In genomic region chr6:141548969-141549368, GRCh38 we compare ENCODE assay signal across 20 cellular contexts.
A peak's percentile ranks its signal among the peaks of the same experiment; 100 is the strongest.
DNase-seq lines count a peak whose midpoint lies in the region; ATAC-seq, FAIRE-seq and TF ChIP-seq lines count a peak whose summit lies in the region.
"Had no signal": no experiment of that assay in that cellular context is flagged by ENCODE, and none has a peak within 500 bp of the region (broad histone marks: within the 10 kb centered on the region; RNA-seq: fewer than 3 reads in every experiment).

No MANE protein-coding gene starts in this region.

- no TSS peak for BruUV-seq in HCT116 (replicated peaks; lab: Mats Ljungman, UMichigan)
- BruUV-seq in HepG2 (replicated peaks; lab: Mats Ljungman, UMichigan) = no TSS peak

- H3K27me3 ChIP-seq in HCT116 (ENCODE audit: insufficient read depth, low read length) (no peaks in the 10 kb centered on the region), HepG2 (ENCODE audit: control insufficient read depth in 1 of 2, insufficient read depth in 2 of 2, low read length in 2 of 2) (no peaks in the 10 kb centered on the region; a peak in 1 of 5 replicates), upper lobe of right lung (no peaks in the 10 kb centered on the region)
- H3K27me3 ChIP-seq: BLaER1, heart left ventricle, tibial artery had no signal

- in situ Hi-C loops in HepG2 (cut with HindIII; ENCODE audit: extremely low pct_ligation_motif_present, low pct_unique_long_range_greater_than_20kb) = no loop called here

- 12% methylated on average over 2 of the region's 2 CpGs for WGBS in HepG2 (ENCODE audit: low lambda C conversion rate)

- no peak for FAIRE-seq in HepG2 (lab: Jason Lieb, UNC)
- FAIRE-seq: colon, GM18507 had no signal

- H3K79me2 ChIP-seq in HCT116 (ENCODE audit: insufficient read depth, low read length) = no peaks in the 10 kb centered on the region
- no peaks in the 10 kb centered on the region for H3K79me2 ChIP-seq in HepG2 (ENCODE audit: insufficient read depth, low read length)

- no peaks in the 10 kb centered on the region for H4K20me1 ChIP-seq in HCT116 (ENCODE audit: insufficient read depth)
- no peaks in the 10 kb centered on the region for H4K20me1 ChIP-seq in HepG2 (ENCODE audit: insufficient read depth, low read length)
- H4K20me1 ChIP-seq: BLaER1 had no signal

- H3K27ac ChIP-seq in HCT116 (ENCODE audit: low read depth, low read length) (no peak overlapping the region), HepG2 (ENCODE audit: extremely low read length, insufficient read depth, low read length) (no peak overlapping the region), upper lobe of right lung (no peak overlapping the region)
- H3K27ac ChIP-seq: BLaER1, heart left ventricle, psoas muscle, tibial artery had no signal

- H3K36me3 ChIP-seq in HCT116 (ENCODE audit: control insufficient read depth in 1 of 2, insufficient read depth in 2 of 2, low read length in 2 of 2) = no peaks in the 10 kb centered on the region; a peak in 1 of 4 replicates
- H3K36me3 ChIP-seq in HepG2 (replicated peaks in 1 of 2; ENCODE audit: control insufficient read depth in 1 of 2, insufficient read depth in 2 of 2, low read length in 2 of 2) = no peaks in the 10 kb centered on the region
- no peaks in the 10 kb centered on the region for H3K36me3 ChIP-seq in upper lobe of right lung
- H3K36me3 ChIP-seq: BLaER1, heart left ventricle, tibial artery had no signal

- H3K9ac ChIP-seq in HCT116 (ENCODE audit: low read length) (no peak overlapping the region), HepG2 (ENCODE audit: insufficient read depth, low read depth, low read length) (no peak overlapping the region)
- H3K9ac ChIP-seq: BLaER1 had no signal

- POLR2A ChIA-PET in HCT116 (lab: Charles Lee) (no interaction called here), HepG2 (lab: Yijun Ruan, JAX) (no interaction called here)

- no peaks in the 10 kb centered on the region; a peak in 1 of 4 replicates for H3K9me3 ChIP-seq in HCT116 (ENCODE audit: control insufficient read depth in 1 of 2, insufficient read depth in 1 of 2, low read depth in 1 of 2, low read length in 2 of 2)
- H3K9me3 ChIP-seq in HepG2 (ENCODE audit: low read length) = peaks cover 6% of the 10 kb centered on the region
- H3K9me3 ChIP-seq in upper lobe of right lung = peaks cover 6% of the 10 kb centered on the region
- H3K9me3 ChIP-seq: BLaER1, psoas muscle had no signal

- TF ChIP-seq POLR2A in HCT116 (IDR thresholded peaks at IDR 0.05; ENCODE audit: borderline replicate concordance, extremely low read depth, insufficient read depth, insufficient read length) (no peak), HepG2 (IDR thresholded peaks at IDR 0.05; ENCODE audit: insufficient read depth in 1 of 2, low read depth in 2 of 2, low read length in 2 of 2) (no peak)

- H3K4me2 ChIP-seq in HCT116 (ENCODE audit: low read length) = no peak overlapping the region
- H3K4me2 ChIP-seq in HepG2 (ENCODE audit: low read depth, low read length) = no peak overlapping the region
- H3K4me2 ChIP-seq: BLaER1 had no signal

- no peaks in the 10 kb centered on the region for H3K9me2 ChIP-seq in HCT116 (ENCODE audit: insufficient read depth)

- intact Hi-C loops in HCT116 (cut with micrococcal nuclease) (no loop called here), HepG2 (cut with micrococcal nuclease; ENCODE audit: unreplicated experiment) (no loop called here), upper lobe of right lung (cut with DNase I) (no loop called here)

- TF ChIP-seq EP300 in HepG2 (IDR thresholded peaks at IDR 0.05; ENCODE audit: low read depth in 2 of 2, low read length in 2 of 2) (peak in 1 of 2 experiments; percentile 80; a peak in 1 of 4 replicates), HepG2 (CRISPR knock-in tag; IDR thresholded peaks at IDR 0.05; ENCODE audit: borderline replicate concordance) (no peak)

- CTCF ChIA-PET in HCT116 (lab: Charles Lee) = no interaction called here
- CTCF ChIA-PET in HepG2 (lab: Yijun Ruan, JAX; ENCODE audit: low intra/inter-chr PET ratio, low total read pairs) = no interaction called here

- TF ChIP-seq RAD21 in HCT116 (IDR thresholded peaks at IDR 0.05; ENCODE audit: low read depth) (no peak), HepG2 (CRISPR knock-in tag; IDR thresholded peaks at IDR 0.05) (no peak)

- RAD21 ChIA-PET in HCT116 (lab: Charles Lee; ENCODE audit: low non-redundant PET in 1 of 2, low total read pairs in 2 of 2, uncharacterized antibody in 2 of 2, unreplicated experiment in 2 of 2) = no interaction called here

- H3K4me3 ChIP-seq in HCT116 (replicated peaks in 1 of 2; ENCODE audit: low read depth in 1 of 2, low read length in 2 of 2) (no peak overlapping the region), choroid plexus epithelial cell (ENCODE audit: low read depth, low read length) (no peak overlapping the region), HepG2 (replicated peaks in 1 of 3; ENCODE audit: insufficient read depth in 1 of 3, low read depth in 2 of 3, low read length in 3 of 3) (no peak overlapping the region), upper lobe of right lung (no peak overlapping the region)
- H3K4me3 ChIP-seq: BLaER1, heart left ventricle, psoas muscle, tibial artery had no signal

- no peak for DNase-seq in HCT116 (ENCODE audit: low read depth, low spot score)
- peak; percentile 53 for DNase-seq in NCI-H460 (ENCODE audit: extremely low read depth, low read depth)
- peak; percentile 88 for DNase-seq in choroid plexus epithelial cell (ENCODE audit: low read depth)
- DNase-seq in HepG2 (ENCODE audit: low spot score) = peak; percentile 38
- DNase-seq in GM20000 (ENCODE audit: low spot score) = no peak
- DNase-seq in pons (ENCODE audit: low spot score) = no peak
- no peak for DNase-seq in upper lobe of right lung
- DNase-seq: activated CD4-positive, CD25-positive, alpha-beta regulatory T cell treated with anti-CD3 and anti-CD28 coated beads, Interleukin-2, amount 50 U/mL, for 72 hours; activated effector memory CD4-positive, alpha-beta T cell treated with anti-CD3 and anti-CD28 coated beads, Interleukin-2, amount 50 U/mL, for 16 hours; DMS 273 treated with DMSO at 0.1 percent for 48 hours; heart left ventricle; NCI-H1694 treated with DMSO at 0.1 percent for 48 hours; NCI-H446 treated with DMSO at 0.1 percent for 48 hours; psoas muscle; SHP77; tibial artery had no signal

- H3K4me1 ChIP-seq in HCT116 (ENCODE audit: control insufficient read depth in 1 of 2, insufficient read depth in 2 of 2, low read length in 2 of 2) (peaks cover 10 to 13% of the 10 kb centered on the region in 2 experiments; a peak in 3 of 4 replicates), HepG2 (ENCODE audit: insufficient read depth, low read length) (peaks cover 24% of the 10 kb centered on the region), upper lobe of right lung (no peaks in the 10 kb centered on the region)
- H3K4me1 ChIP-seq: BLaER1, psoas muscle had no signal

- ATAC-seq in HCT116 (no peak), HepG2 (peak; percentile 73), upper lobe of right lung (no peak)
- ATAC-seq: heart left ventricle; psoas muscle; stimulated activated memory B cell treated with anti-CD40 and anti-IgM and Interleukin-4, amounts not matched to agents 10 μg/mL and 1 μg/mL and 100 μg/mL, for 72 hours had no signal

- H2AFZ ChIP-seq in HCT116 (ENCODE audit: low read depth, low read length, poor library complexity, severe bottlenecking) = no peak overlapping the region
- no peak overlapping the region for H2AFZ ChIP-seq in HepG2 (ENCODE audit: low read length)

- TF ChIP-seq CTCF in HCT116 (IDR thresholded peaks at IDR 0.05 in 2 of 3, conservative IDR thresholded peaks at IDR 0.05 in 1 of 3; ENCODE audit: borderline replicate concordance in 1 of 3, insufficient read depth in 1 of 3, low read depth in 2 of 3, low read length in 2 of 3) (no peak), choroid plexus epithelial cell (conservative IDR thresholded peaks at IDR 0.05; ENCODE audit: low read depth, low read length) (no peak), HepG2 (CRISPR knock-in tag; IDR thresholded peaks at IDR 0.05) (no peak), GM20000 (IDR thresholded peaks at IDR 0.05; ENCODE audit: extremely low read depth, missing control alignments) (no peak), upper lobe of right lung (IDR thresholded peaks at IDR 0.05) (no peak)

TF ChIP-seq in HCT116, 20 proteins besides CTCF, POLR2A, EP300 and RAD21:
- TF ChIP-seq ZFX (IDR thresholded peaks at IDR 0.05) (no peak), CEBPB (IDR thresholded peaks at IDR 0.05; ENCODE audit: low read depth) (peak; percentile 30; the same call in 1 of the 2 replicates)

TF ChIP-seq in HepG2, 621 proteins besides CTCF, POLR2A, EP300 and RAD21 (continues in another document):
- TF ChIP-seq HBP1 (CRISPR knock-in tag; IDR thresholded peaks at IDR 0.05; ENCODE audit: low read depth) (no peak), RFX3 (CRISPR knock-in tag; IDR thresholded peaks at IDR 0.05) (no peak)

Comparison
In these comparisons a context has a peak if more than half of its experiments do, and no peak if none do; other contexts are left out.
1. DNase-seq: peak in NCI-H460 (single experiment), choroid plexus epithelial cell (single experiment) and HepG2 (single experiment); none in HCT116 (single experiment), GM20000 (single experiment), pons (single experiment) and upper lobe of right lung (single experiment).
2. Of the 20 proteins assayed by ChIP-seq in both HepG2 and HCT116: peak only in HepG2: ZBTB33; only in HCT116: none; in both: CEBPB; in neither: 18.